In the genomic region with DNA sequence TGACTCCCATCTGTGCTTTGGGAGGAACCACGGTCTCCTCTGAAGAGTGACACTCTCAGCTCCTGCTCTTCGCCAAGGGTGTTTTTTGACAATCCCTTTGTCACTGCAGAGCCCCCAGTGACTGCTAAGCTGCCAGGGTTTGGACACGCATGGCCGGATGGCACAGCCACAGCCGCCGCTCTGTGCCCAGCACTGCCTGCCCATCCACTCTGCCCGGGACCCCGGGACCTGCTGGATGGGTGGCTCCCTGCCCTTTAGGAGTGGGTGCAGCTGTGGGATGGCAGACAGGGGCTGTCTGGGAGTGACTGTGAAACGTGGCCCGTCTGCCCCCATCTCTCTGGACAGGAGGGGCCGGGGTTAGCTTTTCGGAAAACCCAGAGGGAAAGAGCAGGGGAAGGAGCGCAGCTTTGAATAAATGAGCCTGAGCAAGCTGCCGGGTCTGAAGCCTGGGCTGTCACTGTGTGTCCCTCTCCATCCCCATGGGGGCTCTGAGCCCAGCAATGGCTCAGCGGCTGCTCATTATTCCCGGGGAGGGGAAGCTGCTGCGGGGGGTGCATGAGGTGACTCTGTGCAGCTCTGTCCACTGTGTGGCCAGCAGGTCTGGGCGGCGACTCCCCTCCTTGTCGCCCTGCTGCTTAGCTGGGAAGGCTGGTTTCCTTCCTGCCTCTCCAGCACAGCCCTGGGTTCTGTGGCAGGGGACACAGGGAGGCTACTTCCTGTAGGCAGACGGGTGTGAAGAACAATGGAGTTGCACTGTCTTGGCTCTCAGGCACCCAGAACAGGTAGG, we compare ENCODE assay signal across 2 cellular contexts.
TF ChIP-seq lines count a peak whose summit lies in the region.

No MANE protein-coding gene starts in this region.

TF ChIP-seq in SK-N-SH, 30 proteins besides CTCF, POLR2A, EP300 and RAD21 (continued from another document):
- TF ChIP-seq, protein P1, sequence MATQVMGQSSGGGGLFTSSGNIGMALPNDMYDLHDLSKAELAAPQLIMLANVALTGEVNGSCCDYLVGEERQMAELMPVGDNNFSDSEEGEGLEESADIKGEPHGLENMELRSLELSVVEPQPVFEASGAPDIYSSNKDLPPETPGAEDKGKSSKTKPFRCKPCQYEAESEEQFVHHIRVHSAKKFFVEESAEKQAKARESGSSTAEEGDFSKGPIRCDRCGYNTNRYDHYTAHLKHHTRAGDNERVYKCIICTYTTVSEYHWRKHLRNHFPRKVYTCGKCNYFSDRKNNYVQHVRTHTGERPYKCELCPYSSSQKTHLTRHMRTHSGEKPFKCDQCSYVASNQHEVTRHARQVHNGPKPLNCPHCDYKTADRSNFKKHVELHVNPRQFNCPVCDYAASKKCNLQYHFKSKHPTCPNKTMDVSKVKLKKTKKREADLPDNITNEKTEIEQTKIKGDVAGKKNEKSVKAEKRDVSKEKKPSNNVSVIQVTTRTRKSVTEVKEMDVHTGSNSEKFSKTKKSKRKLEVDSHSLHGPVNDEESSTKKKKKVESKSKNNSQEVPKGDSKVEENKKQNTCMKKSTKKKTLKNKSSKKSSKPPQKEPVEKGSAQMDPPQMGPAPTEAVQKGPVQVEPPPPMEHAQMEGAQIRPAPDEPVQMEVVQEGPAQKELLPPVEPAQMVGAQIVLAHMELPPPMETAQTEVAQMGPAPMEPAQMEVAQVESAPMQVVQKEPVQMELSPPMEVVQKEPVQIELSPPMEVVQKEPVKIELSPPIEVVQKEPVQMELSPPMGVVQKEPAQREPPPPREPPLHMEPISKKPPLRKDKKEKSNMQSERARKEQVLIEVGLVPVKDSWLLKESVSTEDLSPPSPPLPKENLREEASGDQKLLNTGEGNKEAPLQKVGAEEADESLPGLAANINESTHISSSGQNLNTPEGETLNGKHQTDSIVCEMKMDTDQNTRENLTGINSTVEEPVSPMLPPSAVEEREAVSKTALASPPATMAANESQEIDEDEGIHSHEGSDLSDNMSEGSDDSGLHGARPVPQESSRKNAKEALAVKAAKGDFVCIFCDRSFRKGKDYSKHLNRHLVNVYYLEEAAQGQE (IDR thresholded peaks at IDR 0.05; ENCODE audit: low read depth, low read length), result no peak
- TF ChIP-seq SMC3 (IDR thresholded peaks at IDR 0.05; ENCODE audit: low read depth, low read length) (no peak), GABPA (IDR thresholded peaks at IDR 0.05; ENCODE audit: low read depth) (no peak)

TF ChIP-seq in SK-N-SH treated with all-trans-retinoic acid at 6 μM for 48 hours, 23 proteins besides CTCF, POLR2A, EP300 and RAD21 (continued from another document):
- TF ChIP-seq, protein P2, sequence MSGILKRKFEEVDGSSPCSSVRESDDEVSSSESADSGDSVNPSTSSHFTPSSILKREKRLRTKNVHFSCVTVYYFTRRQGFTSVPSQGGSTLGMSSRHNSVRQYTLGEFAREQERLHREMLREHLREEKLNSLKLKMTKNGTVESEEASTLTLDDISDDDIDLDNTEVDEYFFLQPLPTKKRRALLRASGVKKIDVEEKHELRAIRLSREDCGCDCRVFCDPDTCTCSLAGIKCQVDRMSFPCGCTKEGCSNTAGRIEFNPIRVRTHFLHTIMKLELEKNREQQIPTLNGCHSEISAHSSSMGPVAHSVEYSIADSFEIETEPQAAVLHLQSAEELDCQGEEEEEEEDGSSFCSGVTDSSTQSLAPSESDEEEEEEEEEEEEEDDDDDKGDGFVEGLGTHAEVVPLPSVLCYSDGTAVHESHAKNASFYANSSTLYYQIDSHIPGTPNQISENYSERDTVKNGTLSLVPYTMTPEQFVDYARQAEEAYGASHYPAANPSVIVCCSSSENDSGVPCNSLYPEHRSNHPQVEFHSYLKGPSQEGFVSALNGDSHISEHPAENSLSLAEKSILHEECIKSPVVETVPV (CRISPR knock-in tag; IDR thresholded peaks at IDR 0.05), result no peak
- TF ChIP-seq GLIS3 (CRISPR knock-in tag; IDR thresholded peaks at IDR 0.05), result no peak
- no peak for TF ChIP-seq BACH2 (CRISPR knock-in tag; IDR thresholded peaks at IDR 0.05; ENCODE audit: borderline replicate concordance)
- no peak for TF ChIP-seq ZFP30 (CRISPR knock-in tag; IDR thresholded peaks at IDR 0.05)
- no peak for TF ChIP-seq TCF4 (CRISPR knock-in tag; IDR thresholded peaks at IDR 0.05; ENCODE audit: borderline replicate concordance)
- TF ChIP-seq ARNTL (CRISPR knock-in tag; IDR thresholded peaks at IDR 0.05; ENCODE audit: borderline replicate concordance, low read depth), result no peak
- TF ChIP-seq, protein P3, sequence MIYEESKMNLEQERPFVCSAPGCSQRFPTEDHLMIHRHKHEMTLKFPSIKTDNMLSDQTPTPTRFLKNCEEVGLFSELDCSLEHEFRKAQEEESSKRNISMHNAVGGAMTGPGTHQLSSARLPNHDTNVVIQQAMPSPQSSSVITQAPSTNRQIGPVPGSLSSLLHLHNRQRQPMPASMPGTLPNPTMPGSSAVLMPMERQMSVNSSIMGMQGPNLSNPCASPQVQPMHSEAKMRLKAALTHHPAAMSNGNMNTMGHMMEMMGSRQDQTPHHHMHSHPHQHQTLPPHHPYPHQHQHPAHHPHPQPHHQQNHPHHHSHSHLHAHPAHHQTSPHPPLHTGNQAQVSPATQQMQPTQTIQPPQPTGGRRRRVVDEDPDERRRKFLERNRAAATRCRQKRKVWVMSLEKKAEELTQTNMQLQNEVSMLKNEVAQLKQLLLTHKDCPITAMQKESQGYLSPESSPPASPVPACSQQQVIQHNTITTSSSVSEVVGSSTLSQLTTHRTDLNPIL (CRISPR knock-in tag; IDR thresholded peaks at IDR 0.05; ENCODE audit: low read depth), result no peak
- TF ChIP-seq ESRRG (CRISPR knock-in tag; IDR thresholded peaks at IDR 0.05), result no peak
- no peak for TF ChIP-seq ISL1 (CRISPR knock-in tag; IDR thresholded peaks at IDR 0.05)
- no peak for TF ChIP-seq RARB (CRISPR knock-in tag; IDR thresholded peaks at IDR 0.05)
